ENCODE assay signal across 31 cellular contexts in the genomic region with DNA sequence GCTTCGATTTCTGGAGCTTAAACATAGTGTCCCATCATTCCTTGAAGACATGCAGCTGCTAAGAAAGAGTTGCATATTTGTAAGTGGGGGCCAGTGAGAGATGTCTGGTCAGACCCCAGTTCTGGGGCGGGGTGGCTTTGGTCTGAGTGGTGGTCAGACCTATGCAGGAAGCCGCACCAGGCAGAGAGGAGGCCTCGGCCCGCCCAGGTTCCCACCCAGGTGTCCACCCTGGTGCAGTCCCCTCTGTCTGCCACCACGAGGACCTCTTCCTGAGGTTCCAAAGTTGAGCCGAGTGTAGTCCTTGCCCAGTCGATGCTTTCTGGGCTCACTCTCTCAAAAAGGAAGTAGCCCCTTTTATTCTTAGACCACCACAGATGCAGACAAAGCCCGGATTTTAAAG.
"Had no signal": no experiment of that assay in that cellular context is flagged by ENCODE, and none has a peak within 500 bp of the region (broad histone marks: within the 10 kb centered on the region; RNA-seq: fewer than 3 reads in every experiment).

No MANE protein-coding gene starts in this region.

- H3K36me3 ChIP-seq: adrenal gland, breast epithelium, cardiac muscle cell, esophagus muscularis mucosa, gastroesophageal sphincter had no signal

- ATAC-seq: activated CD4-positive, alpha-beta T cell treated with anti-CD3 and anti-CD28 coated beads for 36 hours; activated CD8-positive, alpha-beta memory T cell treated with anti-CD3 and anti-CD28 coated beads, Interleukin-2, amount 10 ng/mL, durations not matched to agents 7 days and 5 days; activated CD8-positive, alpha-beta T cell treated with anti-CD3 and anti-CD28 coated beads, Interleukin-2, amount 10 ng/mL, durations not matched to agents 7 days and 5 days; activated naive CD8-positive, alpha-beta T cell treated with anti-CD3 and anti-CD28 coated beads, Interleukin-2, amount 50 U/mL, for 24 hours; gastroesophageal sphincter had no signal

- H3K4me3 ChIP-seq: adrenal gland, breast epithelium, cardiac muscle cell, coronary artery, dorsolateral prefrontal cortex, esophagus muscularis mucosa, gastroesophageal sphincter had no signal

- H3K9me3 Mint-ChIP-seq: activated CD4-positive, alpha-beta memory T cell treated with anti-CD3 and anti-CD28 coated beads for 36 hours; activated CD4-positive, alpha-beta T cell treated with anti-CD3 and anti-CD28 coated beads, Interleukin-2, amount 10 ng/mL, durations not matched to agents 24 days and 14 days; activated naive CD4-positive, alpha-beta T cell treated with anti-CD3 and anti-CD28 coated beads for 36 hours; activated naive CD4-positive, alpha-beta T cell treated with anti-CD3 and anti-CD28 coated beads, Interleukin-2, amount 50 U/mL, for 24 hours; activated naive CD8-positive, alpha-beta T cell treated with anti-CD3 and anti-CD28 coated beads for 36 hours; activated naive CD8-positive, alpha-beta T cell treated with anti-CD3 and anti-CD28 coated beads, Interleukin-2, amount 50 U/mL, for 24 hours; activated T-helper 17 cell treated with anti-CD3 and anti-CD28 coated beads, Interleukin-2, amount 50 U/mL, for 72 hours; central memory CD8-positive, alpha-beta T cell; dendritic cell treated with granulocyte-macrophage colony-stimulating factor and Interleukin-4, amounts not matched to agents 40 ng/mL and 50 ng/mL, for 4 days; endodermal cell had no signal

- H3K27me3 ChIP-seq: adrenal gland, breast epithelium, cardiac muscle cell, dorsolateral prefrontal cortex, gastroesophageal sphincter had no signal

- H3K27ac ChIP-seq: adrenal gland, cardiac muscle cell, esophagus muscularis mucosa had no signal

- H3K4me3 Mint-ChIP-seq: activated CD4-positive, alpha-beta memory T cell treated with anti-CD3 and anti-CD28 coated beads for 36 hours; activated CD4-positive, alpha-beta T cell treated with anti-CD3 and anti-CD28 coated beads for 36 hours; activated CD4-positive, alpha-beta T cell treated with anti-CD3 and anti-CD28 coated beads, Interleukin-2, amount 10 ng/mL, durations not matched to agents 24 days and 14 days; activated CD8-positive, alpha-beta memory T cell treated with anti-CD3 and anti-CD28 coated beads, Interleukin-2, amount 10 ng/mL, durations not matched to agents 7 days and 5 days; activated CD8-positive, alpha-beta T cell treated with anti-CD3 and anti-CD28 coated beads, Interleukin-2, amount 10 ng/mL, durations not matched to agents 7 days and 5 days; activated naive CD4-positive, alpha-beta T cell treated with anti-CD3 and anti-CD28 coated beads for 36 hours; activated naive CD4-positive, alpha-beta T cell treated with anti-CD3 and anti-CD28 coated beads, Interleukin-2, amount 50 U/mL, for 24 hours; activated naive CD8-positive, alpha-beta T cell treated with anti-CD3 and anti-CD28 coated beads for 36 hours; activated naive CD8-positive, alpha-beta T cell treated with anti-CD3 and anti-CD28 coated beads, Interleukin-2, amount 50 U/mL, for 24 hours; activated T-helper 17 cell treated with anti-CD3 and anti-CD28 coated beads, Interleukin-2, amount 50 U/mL, for 72 hours; brain; central memory CD8-positive, alpha-beta T cell; dendritic cell treated with granulocyte-macrophage colony-stimulating factor and Interleukin-4, amounts not matched to agents 40 ng/mL and 50 ng/mL, for 4 days; endodermal cell had no signal

- H3K27me3 Mint-ChIP-seq: activated naive CD4-positive, alpha-beta T cell treated with anti-CD3 and anti-CD28 coated beads, Interleukin-2, amount 50 U/mL, for 24 hours had no signal

- H3K27ac Mint-ChIP-seq: activated CD4-positive, alpha-beta memory T cell treated with anti-CD3 and anti-CD28 coated beads for 36 hours; activated CD4-positive, alpha-beta T cell treated with anti-CD3 and anti-CD28 coated beads for 36 hours; activated CD4-positive, alpha-beta T cell treated with anti-CD3 and anti-CD28 coated beads, Interleukin-2, amount 10 ng/mL, durations not matched to agents 24 days and 14 days; activated CD8-positive, alpha-beta memory T cell treated with anti-CD3 and anti-CD28 coated beads, Interleukin-2, amount 10 ng/mL, durations not matched to agents 7 days and 5 days; activated CD8-positive, alpha-beta T cell treated with anti-CD3 and anti-CD28 coated beads, Interleukin-2, amount 10 ng/mL, durations not matched to agents 7 days and 5 days; activated naive CD4-positive, alpha-beta T cell treated with anti-CD3 and anti-CD28 coated beads for 36 hours; activated naive CD4-positive, alpha-beta T cell treated with anti-CD3 and anti-CD28 coated beads, Interleukin-2, amount 50 U/mL, for 24 hours; activated naive CD8-positive, alpha-beta T cell treated with anti-CD3 and anti-CD28 coated beads for 36 hours; activated T-helper 17 cell treated with anti-CD3 and anti-CD28 coated beads, Interleukin-2, amount 50 U/mL, for 72 hours; brain; dendritic cell treated with granulocyte-macrophage colony-stimulating factor and Interleukin-4, amounts not matched to agents 40 ng/mL and 50 ng/mL, for 4 days; endodermal cell had no signal

- H3K36me3 Mint-ChIP-seq: activated CD4-positive, alpha-beta memory T cell treated with anti-CD3 and anti-CD28 coated beads for 36 hours; activated CD8-positive, alpha-beta memory T cell treated with anti-CD3 and anti-CD28 coated beads, Interleukin-2, amount 10 ng/mL, durations not matched to agents 7 days and 5 days; activated naive CD4-positive, alpha-beta T cell treated with anti-CD3 and anti-CD28 coated beads, Interleukin-2, amount 50 U/mL, for 24 hours; activated naive CD8-positive, alpha-beta T cell treated with anti-CD3 and anti-CD28 coated beads for 36 hours; brain had no signal

- H3K4me1 ChIP-seq: breast epithelium had no signal

- H3K9me3 ChIP-seq: adrenal gland, breast epithelium, esophagus muscularis mucosa, gastroesophageal sphincter had no signal

- DNase-seq: activated CD4-positive, alpha-beta memory T cell treated with anti-CD3 and anti-CD28 coated beads for 36 hours; activated CD4-positive, alpha-beta T cell treated with anti-CD3 and anti-CD28 coated beads for 36 hours; activated CD4-positive, alpha-beta T cell treated with anti-CD3 and anti-CD28 coated beads, Interleukin-2, amount 10 ng/mL, durations not matched to agents 24 days and 14 days; activated CD4-positive, CD25-positive, alpha-beta regulatory T cell; activated CD4-positive, CD25-positive, alpha-beta regulatory T cell treated with anti-CD3 and anti-CD28 coated beads, Interleukin-2, amount 50 U/mL, for 72 hours; activated CD8-positive, alpha-beta memory T cell treated with anti-CD3 and anti-CD28 coated beads, Interleukin-2, amount 10 ng/mL, durations not matched to agents 7 days and 5 days; activated CD8-positive, alpha-beta memory T cell treated with anti-CD3 and anti-CD28 coated beads, Interleukin-2, amount 50 U/mL, for 4 hours; activated CD8-positive, alpha-beta T cell treated with anti-CD3 and anti-CD28 coated beads, Interleukin-2, amount 10 ng/mL, durations not matched to agents 7 days and 5 days; activated effector memory CD4-positive, alpha-beta T cell treated with anti-CD3 and anti-CD28 coated beads, Interleukin-2, amount 50 U/mL, for 16 hours; activated naive CD4-positive, alpha-beta T cell treated with anti-CD3 and anti-CD28 coated beads for 36 hours; activated naive CD8-positive, alpha-beta T cell treated with anti-CD3 and anti-CD28 coated beads for 36 hours; activated naive CD8-positive, alpha-beta T cell treated with anti-CD3 and anti-CD28 coated beads, Interleukin-2, amount 50 U/mL, for 24 hours; activated T-cell treated with anti-CD3 and anti-CD28 coated beads, Interleukin-2, amount 50 U/mL, for 1 hour; amygdala; dorsolateral prefrontal cortex; effector memory CD4-positive, alpha-beta T cell; endodermal cell; erythroblast; foreskin melanocyte; T-helper 2 cell had no signal

- H3K4me1 Mint-ChIP-seq: activated CD4-positive, alpha-beta T cell treated with anti-CD3 and anti-CD28 coated beads for 36 hours; activated CD8-positive, alpha-beta memory T cell treated with anti-CD3 and anti-CD28 coated beads, Interleukin-2, amount 10 ng/mL, durations not matched to agents 7 days and 5 days; activated naive CD4-positive, alpha-beta T cell treated with anti-CD3 and anti-CD28 coated beads, Interleukin-2, amount 50 U/mL, for 24 hours; activated naive CD8-positive, alpha-beta T cell treated with anti-CD3 and anti-CD28 coated beads for 36 hours; activated T-helper 17 cell treated with anti-CD3 and anti-CD28 coated beads, Interleukin-2, amount 50 U/mL, for 72 hours; central memory CD8-positive, alpha-beta T cell had no signal
